ENCODE assay signal across 8 cellular contexts in genomic region chr2:30232801-30233130, GRCh38. TPM values are rescaled to one million over a fixed set of nuclear protein-coding genes. Genes with fewer than 3 reads are reported as not detected.
DNase-seq lines count a peak whose midpoint lies in the region; ATAC-seq and TF ChIP-seq lines count a peak whose summit lies in the region.

No MANE protein-coding gene starts in this region.

- peak; percentile 0 for ATAC-seq in GM18502 (IDR thresholded peaks at IDR 0.05; ENCODE audit: poor library complexity, unreplicated experiment)
- ATAC-seq in naive thymus-derived CD8-positive, alpha-beta T cell, result peak; percentile 24 to 28
- ATAC-seq in HG02763 (IDR thresholded peaks at IDR 0.05; ENCODE audit: unreplicated experiment), result no peak

- peaks cover 12 to 43% (median 32%) of the 10 kb centered on the region in 3 donors for H3K36me3 Mint-ChIP-seq in naive thymus-derived CD8-positive, alpha-beta T cell

- H3K27me3 ChIP-seq in Peyer's patch, result no peaks in the 10 kb centered on the region

- H3K4me3 ChIP-seq in Peyer's patch (peak overlapping the region; percentile 66 to 92 (median 73)), coronary artery (peak overlapping the region; percentile 98)

- H3K27ac Mint-ChIP-seq in naive thymus-derived CD8-positive, alpha-beta T cell, result peak overlapping the region; percentile 87 to 100 (median 95)

- no peaks in the 10 kb centered on the region for H3K27me3 Mint-ChIP-seq in naive thymus-derived CD8-positive, alpha-beta T cell

- TF ChIP-seq POLR2A in Peyer's patch (IDR thresholded peaks at IDR 0.05), result no peak

- no peaks in the 10 kb centered on the region for H3K9me3 Mint-ChIP-seq in naive thymus-derived CD8-positive, alpha-beta T cell

- H3K36me3 ChIP-seq in Peyer's patch, result no peaks in the 10 kb centered on the region

- H3K27ac ChIP-seq in Peyer's patch (peak overlapping the region; percentile 89 to 100 (median 94)), coronary artery (peak overlapping the region; percentile 90 to 99)

- H3K9me3 ChIP-seq in Peyer's patch, result no peaks in the 10 kb centered on the region

- TF ChIP-seq CTCF in Peyer's patch (IDR thresholded peaks at IDR 0.05) (no peak), coronary artery (IDR thresholded peaks at IDR 0.05) (no peak)

- H3K4me1 Mint-ChIP-seq in naive thymus-derived CD8-positive, alpha-beta T cell, result peaks cover 36 to 67% (median 59%) of the 10 kb centered on the region in 4 donors

- H3K4me3 Mint-ChIP-seq in naive thymus-derived CD8-positive, alpha-beta T cell, result peak overlapping the region; percentile 84 to 99 (median 95)

- POLR2A ChIA-PET in naive thymus-derived CD8-positive, alpha-beta T cell (lab: Charles Lee), result interaction anchor here (0.6 to 15.8 kb wide), 25 partner anchors 11 to 473 kb away, joined by 3 to 697 read pairs (median 7); partner anchors contain the start of genes LCLAT1 and YPEL5

- H3K4me1 ChIP-seq in Peyer's patch, result peaks cover 0 to 20% (median 7%) of the 10 kb centered on the region in 4 donors

- peak in 2 of 3 donors; percentile 77 to 78 for DNase-seq in Peyer's patch
- DNase-seq in coronary artery (ENCODE audit: low spot score), result peak; percentile 74
- peak in 9 of 10 donors; percentile 39 to 85 (median 66) for DNase-seq in naive thymus-derived CD8-positive, alpha-beta T cell
- DNase-seq in NCI-H1048 (lab: John Stamatoyannopoulos, UW), result no peak
- DNase-seq in mesenteric fat pad (ENCODE audit: low spot score), result no peak
- no peak for DNase-seq in NCI-H526 (lab: John Stamatoyannopoulos, UW)

RNA-seq across cellular contexts. Expression of gene LBH, which starts 1.4 kb away (rescaled TPM):
- total RNA-seq in Peyer's patch (10 to 100 TPM; 10.9 to 44.6 (median 14.8) TPM), mesenteric fat pad (34.9 TPM)
- total RNA-seq in naive thymus-derived CD8-positive, alpha-beta T cell, result 100 to 1,000 TPM; 537 to 573 TPM
- polyA plus RNA-seq in naive thymus-derived CD8-positive, alpha-beta T cell, result 100 to 1,000 TPM; 243 to 356 (median 307) TPM

Comparison
In these comparisons a context has a peak if more than half of its experiments do, and no peak if none do; other contexts are left out.
1. DNase-seq: peak in Peyer's patch (2 of 3), coronary artery (single experiment) and naive thymus-derived CD8-positive, alpha-beta T cell (9 of 10); none in NCI-H1048 (single experiment), mesenteric fat pad (single experiment) and NCI-H526 (0 of 2).
2. RNA of gene LBH, which starts 1.4 kb away (total RNA-seq): 537 to 573 TPM in naive thymus-derived CD8-positive, alpha-beta T cell; 34.9 TPM in mesenteric fat pad (single experiment) and 10.9 to 44.6 TPM in Peyer's patch; every median in the first group is over 10 times any median in the second.